ENCODE assay signal across 7 cellular contexts in the genomic region with DNA sequence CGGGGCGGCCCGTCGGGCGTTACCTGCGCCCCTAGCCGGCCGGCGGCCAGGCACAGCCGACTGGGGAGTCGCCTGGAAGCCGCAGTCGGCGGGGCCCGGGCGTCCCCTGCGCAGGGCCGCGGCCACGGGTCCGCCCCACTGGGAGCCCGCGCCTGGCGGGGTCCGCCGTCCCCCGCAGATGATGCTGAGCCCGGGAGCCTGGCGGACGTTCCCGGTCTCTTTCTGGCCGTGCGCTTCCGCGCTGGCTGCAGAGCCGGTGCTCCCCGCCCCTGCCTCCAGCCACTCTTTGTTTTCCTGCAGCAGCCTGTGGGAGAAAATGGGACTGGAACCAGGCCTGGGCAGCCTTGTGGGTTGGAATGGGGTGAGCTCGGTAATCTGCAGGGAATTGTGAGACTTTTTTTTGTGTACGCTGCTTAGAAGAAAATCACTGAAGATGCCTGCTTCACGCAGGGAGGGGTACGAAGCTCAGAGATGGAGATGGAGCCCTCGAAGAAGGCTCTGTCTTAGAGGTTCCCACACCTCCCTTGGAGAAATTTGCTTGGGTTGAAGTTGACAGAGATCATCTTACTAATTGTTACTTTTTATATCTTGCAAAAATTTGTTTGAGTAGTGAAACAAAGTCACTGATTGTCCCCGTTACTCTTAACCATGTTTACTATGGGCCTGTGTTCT. TPM values are rescaled to one million over a fixed set of nuclear protein-coding genes. Genes with fewer than 3 reads are reported as not detected.
DNase-seq lines count a peak whose midpoint lies in the region; ATAC-seq and TF ChIP-seq lines count a peak whose summit lies in the region.

No MANE protein-coding gene starts in this region.

- H3K4me3 ChIP-seq in GM06990 (replicated peaks; ENCODE audit: low read depth, low read length) (peak overlapping the region; percentile 83), KMS-11 (IDR thresholded peaks at IDR 0.05; ENCODE audit: insufficient read depth, low read depth, low read length) (no peak overlapping the region), neural progenitor cell (peak overlapping the region; percentile 70)

- H3K4me3 Mint-ChIP-seq in activated T-helper 1 cell treated with anti-CD3 and anti-CD28 coated beads, Interleukin-12 subunit alpha, Interleukin-12 subunit beta, Interleukin-2, Interleukin-4 antibody, amounts not matched to agents 30 ng/mL and 10 ng/mL and 1 ng/mL, durations not matched to agents 14 hours and 24 hours and 36 hours = peak overlapping the region; percentile 92
- H3K4me3 Mint-ChIP-seq in neural progenitor cell = peak overlapping the region; percentile 98

- peaks cover 2% of the 10 kb centered on the region for H3K36me3 Mint-ChIP-seq in activated T-helper 1 cell treated with anti-CD3 and anti-CD28 coated beads, Interleukin-12 subunit alpha, Interleukin-12 subunit beta, Interleukin-2, Interleukin-4 antibody, amounts not matched to agents 30 ng/mL and 10 ng/mL and 1 ng/mL, durations not matched to agents 14 hours and 24 hours and 36 hours (ENCODE audit: low read depth)
- H3K36me3 Mint-ChIP-seq in neural progenitor cell = peaks cover 4% of the 10 kb centered on the region

- H3K9me3 ChIP-seq in neural progenitor cell (ENCODE audit: low read depth) = no peaks in the 10 kb centered on the region

- H3K27me3 Mint-ChIP-seq in activated T-helper 1 cell treated with anti-CD3 and anti-CD28 coated beads, Interleukin-12 subunit alpha, Interleukin-12 subunit beta, Interleukin-2, Interleukin-4 antibody, amounts not matched to agents 30 ng/mL and 10 ng/mL and 1 ng/mL, durations not matched to agents 14 hours and 24 hours and 36 hours (ENCODE audit: insufficient read depth) = no peaks in the 10 kb centered on the region
- H3K27me3 Mint-ChIP-seq in neural progenitor cell (ENCODE audit: insufficient read depth, low read depth) = peaks cover 14% of the 10 kb centered on the region

- peaks cover 47% of the 10 kb centered on the region for H3F3A ChIP-seq in neural progenitor cell (ENCODE audit: low read depth)

- peak overlapping the region; percentile 32; the same call in 1 of the 2 replicates for H3K9ac ChIP-seq in KMS-11
- peak overlapping the region; percentile 36 for H3K9ac ChIP-seq in neural progenitor cell

- H3K9me3 Mint-ChIP-seq in activated T-helper 1 cell treated with anti-CD3 and anti-CD28 coated beads, Interleukin-12 subunit alpha, Interleukin-12 subunit beta, Interleukin-2, Interleukin-4 antibody, amounts not matched to agents 30 ng/mL and 10 ng/mL and 1 ng/mL, durations not matched to agents 14 hours and 24 hours and 36 hours = peaks cover 2% of the 10 kb centered on the region
- peaks cover 1% of the 10 kb centered on the region for H3K9me3 Mint-ChIP-seq in neural progenitor cell

- H4K20me1 ChIP-seq in KMS-11 (ENCODE audit: insufficient read depth) (no peaks in the 10 kb centered on the region), neural progenitor cell (ENCODE audit: low read depth) (peaks cover 36% of the 10 kb centered on the region)

- H2AFZ ChIP-seq in KMS-11 (ENCODE audit: low read depth) (peak overlapping the region; percentile 54), neural progenitor cell (replicated peaks) (peak overlapping the region; percentile 38)

- DNase-seq in GM06990 (ENCODE audit: extremely low read depth, insufficient read length) = no peak
- no peak for DNase-seq in activated T-helper 1 cell treated with anti-CD3 and anti-CD28 coated beads, Interleukin-12 subunit alpha, Interleukin-12 subunit beta, Interleukin-2, Interleukin-4 antibody, amounts not matched to agents 30 ng/mL and 10 ng/mL and 1 ng/mL, durations not matched to agents 14 hours and 24 hours and 36 hours (ENCODE audit: low spot score)
- peak; percentile 81 for DNase-seq in globus pallidus (ENCODE audit: low spot score)
- DNase-seq in neural progenitor cell (ENCODE audit: low spot score) = peak; percentile 79
- no peak for DNase-seq in COLO829 (ENCODE audit: low spot score)

- peak overlapping the region; percentile 79 for H3K27ac Mint-ChIP-seq in activated T-helper 1 cell treated with anti-CD3 and anti-CD28 coated beads, Interleukin-12 subunit alpha, Interleukin-12 subunit beta, Interleukin-2, Interleukin-4 antibody, amounts not matched to agents 30 ng/mL and 10 ng/mL and 1 ng/mL, durations not matched to agents 14 hours and 24 hours and 36 hours
- peak overlapping the region; percentile 96 for H3K27ac Mint-ChIP-seq in neural progenitor cell

- TF ChIP-seq CTCF in GM06990 (IDR thresholded peaks at IDR 0.05; ENCODE audit: insufficient read depth, low read length, poor library complexity, severe bottlenecking) = no peak
- TF ChIP-seq CTCF in KMS-11 (conservative IDR thresholded peaks at IDR 0.05; ENCODE audit: low read depth, low read length) = no peak
- TF ChIP-seq CTCF in neural progenitor cell (IDR thresholded peaks at IDR 0.05) = no peak

- ATAC-seq in GM21528 (IDR thresholded peaks at IDR 0.05; ENCODE audit: low FRiP score, unreplicated experiment) = peak; percentile 31

- H3K27me3 ChIP-seq in GM06990 (replicated peaks; ENCODE audit: control insufficient read depth, insufficient read depth, low read length) (no peaks in the 10 kb centered on the region), KMS-11 (ENCODE audit: insufficient read depth, low read depth) (no peaks in the 10 kb centered on the region), neural progenitor cell (peaks cover 20% of the 10 kb centered on the region)

- H3K4me1 Mint-ChIP-seq in activated T-helper 1 cell treated with anti-CD3 and anti-CD28 coated beads, Interleukin-12 subunit alpha, Interleukin-12 subunit beta, Interleukin-2, Interleukin-4 antibody, amounts not matched to agents 30 ng/mL and 10 ng/mL and 1 ng/mL, durations not matched to agents 14 hours and 24 hours and 36 hours (ENCODE audit: low read depth) = peaks cover 43% of the 10 kb centered on the region
- H3K4me1 Mint-ChIP-seq in neural progenitor cell = peaks cover 56% of the 10 kb centered on the region

- H3K36me3 ChIP-seq in GM06990 (ENCODE audit: control insufficient read depth, insufficient read depth, low read length) (peaks cover 4% of the 10 kb centered on the region), KMS-11 (ENCODE audit: insufficient read depth) (no peaks in the 10 kb centered on the region), neural progenitor cell (no peaks in the 10 kb centered on the region)

- H3K27ac ChIP-seq in KMS-11 (peak overlapping the region; percentile 22; the same call in 1 of the 2 replicates), neural progenitor cell (peak overlapping the region; percentile 68)

- H3K79me2 ChIP-seq in KMS-11 (ENCODE audit: insufficient read depth, low read depth) (peaks cover 38% of the 10 kb centered on the region), neural progenitor cell (ENCODE audit: low read depth) (peaks cover 52% of the 10 kb centered on the region)

- H3K4me2 ChIP-seq in KMS-11 (peak overlapping the region; percentile 89), neural progenitor cell (peak overlapping the region; percentile 93)

- intact Hi-C loops in activated T-helper 1 cell treated with anti-CD3 and anti-CD28 coated beads, Interleukin-12 subunit alpha, Interleukin-12 subunit beta, Interleukin-2, Interleukin-4 antibody, amounts not matched to agents 30 ng/mL and 10 ng/mL and 1 ng/mL, durations not matched to agents 14 hours and 24 hours and 36 hours (cut with micrococcal nuclease) = loop anchor here (1.0 to 5.0 kb wide), 4 partner anchors 53 to 449 kb away; partner anchors contain the start of genes ENTPD6 and ZNF337

- H3K4me1 ChIP-seq in KMS-11 (ENCODE audit: low read depth, poor library complexity, severe bottlenecking) (peaks cover 58% of the 10 kb centered on the region), neural progenitor cell (peaks cover 58% of the 10 kb centered on the region)

RNA-seq across cellular contexts. Expression of gene PYGB, which starts 0.8 kb away (rescaled TPM):
- total RNA-seq in activated T-helper 1 cell treated with anti-CD3 and anti-CD28 coated beads, Interleukin-12 subunit alpha, Interleukin-12 subunit beta, Interleukin-2, Interleukin-4 antibody, amounts not matched to agents 30 ng/mL and 10 ng/mL and 1 ng/mL, durations not matched to agents 14 hours and 24 hours and 36 hours = 36.8 and 38.5 TPM in 2 replicates
- total RNA-seq in neural progenitor cell (ENCODE audit: low replicate concordance) = 40.9 and 76.7 TPM in 2 replicates

RNA-seq across cellular contexts. Expression of gene ENTPD6, which starts 53.1 kb away (rescaled TPM):
- total RNA-seq in activated T-helper 1 cell treated with anti-CD3 and anti-CD28 coated beads, Interleukin-12 subunit alpha, Interleukin-12 subunit beta, Interleukin-2, Interleukin-4 antibody, amounts not matched to agents 30 ng/mL and 10 ng/mL and 1 ng/mL, durations not matched to agents 14 hours and 24 hours and 36 hours = 42.5 and 43.5 TPM in 2 replicates
- 32.3 and 60.1 TPM in 2 replicates for total RNA-seq in neural progenitor cell (ENCODE audit: low replicate concordance)

Comparison
In these comparisons a context has a peak if more than half of its experiments do, and no peak if none do; other contexts are left out.
1. DNase-seq: peak in globus pallidus (single experiment) and neural progenitor cell (single experiment); none in GM06990 (single experiment), activated T-helper 1 cell treated with anti-CD3 and anti-CD28 coated beads, Interleukin-12 subunit alpha, Interleukin-12 subunit beta, Interleukin-2, Interleukin-4 antibody, amounts not matched to agents 30 ng/mL and 10 ng/mL and 1 ng/mL, durations not matched to agents 14 hours and 24 hours and 36 hours (single experiment) and COLO829 (single experiment).